Comparison of ENCODE assay signal across 8 cellular contexts in the genomic region with DNA sequence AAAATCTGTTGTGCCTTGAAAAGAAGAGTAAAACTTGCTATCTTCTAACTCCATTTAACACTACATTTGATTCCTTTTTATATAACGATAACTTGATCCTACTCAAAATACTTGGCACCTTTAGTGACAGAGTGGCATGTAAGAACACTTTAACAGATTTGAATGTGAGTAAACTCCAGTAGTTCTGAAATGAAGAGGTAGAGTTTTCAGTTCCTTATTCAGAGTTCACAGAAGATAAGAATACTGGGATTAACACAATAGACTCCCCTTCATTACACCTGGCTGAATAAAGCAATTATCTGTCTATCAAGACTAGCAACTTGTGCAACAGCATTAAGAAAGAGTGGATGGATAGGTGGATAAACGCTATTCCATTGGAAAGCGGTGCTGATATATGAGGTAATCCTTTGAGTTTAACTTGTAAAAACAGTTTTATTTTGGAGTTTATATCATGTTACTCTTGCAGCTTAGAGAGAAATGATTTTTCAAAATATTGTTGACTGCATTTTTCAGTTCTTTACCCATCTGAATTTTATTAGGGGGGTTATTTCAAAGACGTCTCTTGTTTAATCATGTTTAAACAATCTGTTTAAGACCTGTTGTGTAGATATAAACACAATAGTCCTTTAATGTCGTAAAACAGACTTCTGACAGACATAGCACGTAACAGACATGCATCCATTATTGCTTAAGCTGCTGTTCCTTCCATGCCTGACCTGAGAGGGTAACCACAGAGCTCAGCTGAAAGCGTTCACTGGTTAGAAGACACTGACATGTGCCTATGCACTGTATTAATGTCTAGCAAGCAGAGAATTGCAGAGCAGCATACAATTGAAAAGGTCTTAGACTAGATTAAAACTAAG.
A peak's percentile ranks its signal among the peaks of the same experiment; 100 is the strongest.
DNase-seq lines count a peak whose midpoint lies in the region; ATAC-seq, FAIRE-seq and TF ChIP-seq lines count a peak whose summit lies in the region.

No MANE protein-coding gene starts in this region.

- BruUV-seq in MCF 10A (replicated peaks; lab: Mats Ljungman, UMichigan) (no TSS peak), K562 (replicated peaks; lab: Mats Ljungman, UMichigan) (no TSS peak)

- WGBS in K562 (ENCODE audit: insufficient coverage, low coverage, missing lambda C conversion rate) = 32% methylated on average over 7 of the region's 7 CpGs
- 47 to 60% (median 57%) methylated on average over 7 of the region's 7 CpGs for WGBS in spleen, 5 donors
- 41 to 52% methylated on average over 7 of the region's 7 CpGs for WGBS in sigmoid colon, 2 donors

- peaks cover 10% of the 10 kb centered on the region for H3K4me1 Mint-ChIP-seq in MCF 10A (ENCODE audit: insufficient read depth, unreplicated experiment)

- CTCF ChIA-PET in MCF 10A (lab: Yijun Ruan, JAX) = no interaction called here
- CTCF ChIA-PET in K562 (lab: Yijun Ruan, JAX; ENCODE audit: low intra/inter-chr PET ratio) = no interaction called here

- no peak overlapping the region for H2AFZ ChIP-seq in K562 (ENCODE audit: low read depth, low read length)

- ATAC-seq in HG03103 (IDR thresholded peaks at IDR 0.05; ENCODE audit: low read depth, unreplicated experiment) (peak; percentile 83), K562 (0 out of 3 replicates have a peak, but pooled peaks have one; percentile 37)

- no peak overlapping the region for H3K9ac ChIP-seq in K562 (ENCODE audit: insufficient read depth in 1 of 2, low read depth in 2 of 2, low read length in 2 of 2)

- H3K79me2 ChIP-seq in K562 (ENCODE audit: control insufficient read depth, insufficient read depth, low read length) = no peaks in the 10 kb centered on the region

- H3K4me3 Mint-ChIP-seq in MCF 10A (ENCODE audit: unreplicated experiment) = no peak overlapping the region

- in situ Hi-C loops in K562 (cut with MboI) = no loop called here

- H3K36me3 Mint-ChIP-seq in MCF 10A (ENCODE audit: insufficient read depth, unreplicated experiment) = peaks cover 6% of the 10 kb centered on the region

- H3K9me1 ChIP-seq in K562 (ENCODE audit: control insufficient read depth, insufficient read depth, low read length) = no peaks in the 10 kb centered on the region

- TF ChIP-seq EP300 in K562 (IDR thresholded peaks at IDR 0.05; ENCODE audit: low read length) = no peak
- no peak for TF ChIP-seq EP300 in sigmoid colon (IDR thresholded peaks at IDR 0.05)

- H3K36me3 ChIP-seq in breast epithelium (no peaks in the 10 kb centered on the region), K562 (ENCODE audit: control insufficient read depth, insufficient read depth, low read length) (no peaks in the 10 kb centered on the region), spleen (no peaks in the 10 kb centered on the region), sigmoid colon (no peaks in the 10 kb centered on the region)

- H3K27me3 ChIP-seq in breast epithelium (no peaks in the 10 kb centered on the region), K562 (ENCODE audit: control insufficient read depth in 2 of 2, insufficient read depth in 2 of 2, low read length in 2 of 2) (0 out of 5 replicates have a peak, but pooled peaks cover 0 to 3% of the 10 kb centered on the region in 2 experiments), spleen (replicated peaks in 1 of 7) (no peaks in the 10 kb centered on the region), sigmoid colon (no peaks in the 10 kb centered on the region)

- no peaks in the 10 kb centered on the region for H4K20me1 ChIP-seq in K562 (replicated peaks; ENCODE audit: control insufficient read depth, insufficient read depth, low read length)

- intact Hi-C loops in MCF 10A (cut with micrococcal nuclease) = loop anchor here (2.0 kb wide), 1 partner anchor 57 kb away; no protein-coding TSS in a partner anchor
- intact Hi-C loops in breast epithelium (cut with DNase I; ENCODE audit: low total_unique reads) = no loop called here
- intact Hi-C loops in K562 (cut with micrococcal nuclease) = no loop called here
- intact Hi-C loops in spleen (cut with DNase I; ENCODE audit: low total_unique reads) = no loop called here
- intact Hi-C loops in sigmoid colon (cut with DNase I) = no loop called here

- TF ChIP-seq RAD21 in K562 (CRISPR knock-in tag; conservative IDR thresholded peaks at IDR 0.05 in 1 of 2, IDR thresholded peaks at IDR 0.05 in 1 of 2) = no peak

- H3K9me3 Mint-ChIP-seq in MCF 10A (ENCODE audit: unreplicated experiment) = no peaks in the 10 kb centered on the region

- TF ChIP-seq POLR2A in breast epithelium (IDR thresholded peaks at IDR 0.05) (no peak), K562 (conservative IDR thresholded peaks at IDR 0.05) (no peak), spleen (IDR thresholded peaks at IDR 0.05) (no peak), sigmoid colon (IDR thresholded peaks at IDR 0.05) (no peak)

- no peak overlapping the region for H3K4me2 ChIP-seq in K562 (ENCODE audit: insufficient read depth, low read length)

- no peaks in the 10 kb centered on the region for H3K9me3 ChIP-seq in breast epithelium
- H3K9me3 ChIP-seq in K562 (replicated peaks; ENCODE audit: control insufficient read depth, insufficient read depth, low read depth, low read length) = no peaks in the 10 kb centered on the region
- H3K9me3 ChIP-seq in spleen = no peaks in the 10 kb centered on the region
- H3K9me3 ChIP-seq in sigmoid colon = no peaks in the 10 kb centered on the region

- H3K4me1 ChIP-seq in breast epithelium (peaks cover 6 to 8% of the 10 kb centered on the region in 2 donors), K562 (replicated peaks in 1 of 2; ENCODE audit: control insufficient read depth in 2 of 2, insufficient read depth in 2 of 2, low read length in 2 of 2) (peaks cover 0 to 10% of the 10 kb centered on the region in 2 experiments; a peak in 2 of 5 replicates), spleen (peaks cover 0 to 43% (median 9%) of the 10 kb centered on the region in 6 donors), sigmoid colon (peaks cover 0 to 31% (median 15%) of the 10 kb centered on the region in 4 donors)

- peak overlapping the region in 1 of 2 donors; percentile 49 for H3K27ac ChIP-seq in breast epithelium
- H3K27ac ChIP-seq in K562 (ENCODE audit: extremely low read depth, low read depth, low read length) = no peak overlapping the region
- H3K27ac ChIP-seq in spleen = peak overlapping the region in 6 of 8 donors; percentile 4 to 63 (median 30)
- H3K27ac ChIP-seq in sigmoid colon = peak overlapping the region in 2 of 4 donors; percentile 13 to 27

- POLR2A ChIA-PET in MCF 10A (lab: Yijun Ruan, JAX) = interaction anchor here (0.6 to 1.4 kb wide), 2 partner anchors 43 to 81 kb away, joined by 3 read pairs; no protein-coding TSS in a partner anchor
- POLR2A ChIA-PET in K562 (lab: Yijun Ruan, JAX) = no interaction called here

- TF ChIP-seq CTCF in MCF 10A (IDR thresholded peaks at IDR 0.05; ENCODE audit: unreplicated experiment) (no peak), breast epithelium (IDR thresholded peaks at IDR 0.05) (no peak), K562 (IDR thresholded peaks at IDR 0.05 in 2 of 3, conservative IDR thresholded peaks at IDR 0.05 in 1 of 3; ENCODE audit: insufficient read depth in 2 of 3, low read depth in 1 of 3, low read length in 3 of 3) (no peak), spleen (IDR thresholded peaks at IDR 0.05 in 8 of 11, conservative IDR thresholded peaks at IDR 0.05 in 3 of 11) (no peak), sigmoid colon (IDR thresholded peaks at IDR 0.05) (no peak)

- H3K27me3 Mint-ChIP-seq in MCF 10A (ENCODE audit: insufficient read depth, unreplicated experiment) = no peaks in the 10 kb centered on the region

- H3K4me3 ChIP-seq in breast epithelium = peak overlapping the region in 1 of 3 donors; percentile 44
- no peak overlapping the region for H3K4me3 ChIP-seq in K562
- H3K4me3 ChIP-seq in spleen = no peak overlapping the region
- H3K4me3 ChIP-seq in sigmoid colon = peak overlapping the region in 1 of 4 donors; percentile 10

- no peak overlapping the region for H3K27ac Mint-ChIP-seq in MCF 10A (ENCODE audit: low read depth, unreplicated experiment)

- no peak for FAIRE-seq in K562 (lab: Jason Lieb, UNC)

- peak; percentile 70 for DNase-seq in MCF 10A (ENCODE audit: unreplicated experiment)
- no peak for DNase-seq in breast epithelium (ENCODE audit: low spot score in 2 of 2)
- no peak for DNase-seq in K562 (ENCODE audit: extremely low read depth in 1 of 4, low spot score in 3 of 4)
- DNase-seq in spleen = no peak
- no peak for DNase-seq in OCI-M1 (lab: John Stamatoyannopoulos, UW)
- DNase-seq in sigmoid colon = no peak
- DNase-seq in NCI-H2107 (lab: John Stamatoyannopoulos, UW) = no peak

TF ChIP-seq in K562, 482 proteins besides CTCF, POLR2A, EP300 and RAD21:
- TF ChIP-seq CEBPG (CRISPR knock-in tag; IDR thresholded peaks at IDR 0.05) = no peak
- TF ChIP-seq CEBPG (tag; conservative IDR thresholded peaks at IDR 0.05 in 1 of 2, IDR thresholded peaks at IDR 0.05 in 1 of 2) = peak in 1 of 2 experiments; percentile 35; a peak in 1 of 4 replicates
- no peak for TF ChIP-seq TEAD4 (IDR thresholded peaks at IDR 0.05; ENCODE audit: low read length)
- TF ChIP-seq TEAD4 (CRISPR knock-in tag; IDR thresholded peaks at IDR 0.05; ENCODE audit: borderline replicate concordance) = no peak
- TF ChIP-seq TRIM24 (IDR thresholded peaks at IDR 0.05) = no peak
- TF ChIP-seq, protein P1, sequence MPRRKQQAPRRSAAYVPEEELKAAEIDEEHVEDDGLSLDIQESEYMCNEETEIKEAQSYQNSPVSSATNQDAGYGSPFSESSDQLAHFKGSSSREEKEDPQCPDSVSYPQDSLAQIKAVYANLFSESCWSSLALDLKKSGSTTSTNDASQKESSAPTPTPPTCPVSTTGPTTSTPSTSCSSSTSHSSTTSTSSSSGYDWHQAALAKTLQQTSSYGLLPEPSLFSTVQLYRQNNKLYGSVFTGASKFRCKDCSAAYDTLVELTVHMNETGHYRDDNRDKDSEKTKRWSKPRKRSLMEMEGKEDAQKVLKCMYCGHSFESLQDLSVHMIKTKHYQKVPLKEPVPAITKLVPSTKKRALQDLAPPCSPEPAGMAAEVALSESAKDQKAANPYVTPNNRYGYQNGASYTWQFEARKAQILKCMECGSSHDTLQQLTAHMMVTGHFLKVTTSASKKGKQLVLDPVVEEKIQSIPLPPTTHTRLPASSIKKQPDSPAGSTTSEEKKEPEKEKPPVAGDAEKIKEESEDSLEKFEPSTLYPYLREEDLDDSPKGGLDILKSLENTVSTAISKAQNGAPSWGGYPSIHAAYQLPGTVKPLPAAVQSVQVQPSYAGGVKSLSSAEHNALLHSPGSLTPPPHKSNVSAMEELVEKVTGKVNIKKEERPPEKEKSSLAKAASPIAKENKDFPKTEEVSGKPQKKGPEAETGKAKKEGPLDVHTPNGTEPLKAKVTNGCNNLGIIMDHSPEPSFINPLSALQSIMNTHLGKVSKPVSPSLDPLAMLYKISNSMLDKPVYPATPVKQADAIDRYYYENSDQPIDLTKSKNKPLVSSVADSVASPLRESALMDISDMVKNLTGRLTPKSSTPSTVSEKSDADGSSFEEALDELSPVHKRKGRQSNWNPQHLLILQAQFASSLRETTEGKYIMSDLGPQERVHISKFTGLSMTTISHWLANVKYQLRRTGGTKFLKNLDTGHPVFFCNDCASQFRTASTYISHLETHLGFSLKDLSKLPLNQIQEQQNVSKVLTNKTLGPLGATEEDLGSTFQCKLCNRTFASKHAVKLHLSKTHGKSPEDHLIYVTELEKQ (CRISPR knock-in tag; IDR thresholded peaks at IDR 0.05) = no peak
